ENCODE assay signal across 17 cellular contexts in the genomic region with DNA sequence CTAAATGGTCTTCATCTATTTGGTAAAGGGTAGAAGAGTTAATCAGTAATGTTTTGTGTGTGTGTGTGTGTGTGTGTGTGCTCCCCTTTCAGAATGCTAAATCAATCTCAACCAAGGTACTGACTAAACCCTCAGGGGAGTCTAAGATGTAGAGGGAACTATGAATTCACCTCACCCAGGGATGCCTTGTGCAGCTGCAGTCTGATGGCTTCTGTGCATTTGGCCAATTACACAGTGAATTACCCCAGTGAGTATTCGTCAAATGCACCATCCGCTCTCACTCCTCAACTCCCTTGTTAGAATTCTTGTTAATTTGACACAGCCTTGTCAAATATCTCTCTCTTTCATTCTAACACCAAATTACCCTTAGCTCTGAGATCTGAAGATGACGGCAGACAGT.
DNase-seq lines count a peak whose midpoint lies in the region; ATAC-seq and TF ChIP-seq lines count a peak whose summit lies in the region.
"Had no signal": no experiment of that assay in that cellular context is flagged by ENCODE, and none has a peak within 500 bp of the region (broad histone marks: within the 10 kb centered on the region; RNA-seq: fewer than 3 reads in every experiment).

No MANE protein-coding gene starts in this region.

- peaks cover 37% of the 10 kb centered on the region for H3K27me3 ChIP-seq in WERI-Rb-1 (ENCODE audit: insufficient read depth, low read depth, severe bottlenecking)
- H3K27me3 ChIP-seq: brain microvascular endothelial cell had no signal

- DNase-seq in COR-L47 (lab: John Stamatoyannopoulos, UW), result peak; percentile 73
- DNase-seq in SKM-1 treated with dmso at 0.1 percent for 144 hours (lab: John Stamatoyannopoulos, UW; ENCODE audit: unreplicated experiment), result no peak
- DNase-seq in activated CD4-positive, alpha-beta T cell treated with anti-CD3 and anti-CD28 coated beads, Interleukin-2, amount 50 U/mL, for 48 hours, result no peak
- DNase-seq in WERI-Rb-1, result no peak
- DNase-seq in CD1c-positive myeloid dendritic cell (ENCODE audit: extremely low spot score), result no peak
- DNase-seq: activated naive CD4-positive, alpha-beta T cell treated with anti-CD3 and anti-CD28 coated beads, Interleukin-2, amount 50 U/mL, for 16 hours; brain microvascular endothelial cell; CD4-positive, CD25-positive, alpha-beta regulatory T cell; effector memory CD4-positive, alpha-beta T cell; mesenchymal stem cell; NCI-H1105 treated with DMSO at 0.1 percent for 48 hours had no signal

- peak; percentile 48 for ATAC-seq in GM19438 (IDR thresholded peaks at IDR 0.05; ENCODE audit: low read depth, unreplicated experiment)
- peak; percentile 45 for ATAC-seq in HG02759 (IDR thresholded peaks at IDR 0.05; ENCODE audit: unreplicated experiment)
- ATAC-seq in HG03520 (IDR thresholded peaks at IDR 0.05; ENCODE audit: unreplicated experiment), result peak; percentile 35
- ATAC-seq: K562 had no signal

- no peak for TF ChIP-seq CTCF in WERI-Rb-1 (IDR thresholded peaks at IDR 0.05; ENCODE audit: low read depth, low read length)

- H3K36me3 ChIP-seq in WERI-Rb-1, result no peaks in the 10 kb centered on the region
- H3K36me3 ChIP-seq: brain microvascular endothelial cell had no signal

- H3K4me3 ChIP-seq in WERI-Rb-1 (ENCODE audit: low read depth, low read length), result no peak overlapping the region
- H3K4me3 ChIP-seq: K562 had no signal

- H3K27ac ChIP-seq in WERI-Rb-1, result no peak overlapping the region
- H3K27ac ChIP-seq: 22Rv1, brain microvascular endothelial cell, VCaP had no signal

- H3K9me3 ChIP-seq in WERI-Rb-1 (ENCODE audit: severe bottlenecking), result no peaks in the 10 kb centered on the region
